Comparison of ENCODE assay signal across 11 cellular contexts in genomic region chr3:128321418-128321817, GRCh38.
"Had no signal": no experiment of that assay in that cellular context is flagged by ENCODE, and none has a peak within 500 bp of the region (broad histone marks: within the 10 kb centered on the region; RNA-seq: fewer than 3 reads in every experiment).

No MANE protein-coding gene starts in this region.

- H3K36me3 Mint-ChIP-seq: activated naive CD8-positive, alpha-beta T cell treated with anti-CD3 and anti-CD28 coated beads, Interleukin-2, amount 10 ng/mL, durations not matched to agents 7 days and 5 days; neural progenitor cell had no signal

- H3K4me1 ChIP-seq: left lung, parathyroid adenoma, tibial artery had no signal

- H3K4me3 Mint-ChIP-seq: activated CD4-positive, alpha-beta T cell treated with anti-CD3 and anti-CD28 coated beads, Interleukin-2, amount 10 ng/mL, durations not matched to agents 24 days and 14 days; activated naive CD8-positive, alpha-beta T cell treated with anti-CD3 and anti-CD28 coated beads, Interleukin-2, amount 10 ng/mL, durations not matched to agents 7 days and 5 days; memory B cell; neural progenitor cell had no signal

- H3K27ac ChIP-seq: heart right ventricle, left lung, neural progenitor cell, parathyroid adenoma, tibial artery had no signal

- H3K4me3 ChIP-seq: heart right ventricle, left lung, neural progenitor cell, tibial artery had no signal

- H3K36me3 ChIP-seq: neural progenitor cell had no signal

- DNase-seq: activated gamma-delta T cell, retina, tibial artery had no signal

- H3K9me3 Mint-ChIP-seq: activated CD4-positive, alpha-beta T cell treated with anti-CD3 and anti-CD28 coated beads, Interleukin-2, amount 10 ng/mL, durations not matched to agents 24 days and 14 days; activated naive CD8-positive, alpha-beta T cell treated with anti-CD3 and anti-CD28 coated beads, Interleukin-2, amount 10 ng/mL, durations not matched to agents 7 days and 5 days; memory B cell; neural progenitor cell; T-cell had no signal

- H3K4me1 Mint-ChIP-seq: memory B cell had no signal

- H3K27me3 Mint-ChIP-seq: activated CD4-positive, alpha-beta T cell treated with anti-CD3 and anti-CD28 coated beads, Interleukin-2, amount 10 ng/mL, durations not matched to agents 24 days and 14 days; activated naive CD8-positive, alpha-beta T cell treated with anti-CD3 and anti-CD28 coated beads, Interleukin-2, amount 10 ng/mL, durations not matched to agents 7 days and 5 days; memory B cell; T-cell had no signal

- H3K27me3 ChIP-seq: heart right ventricle, left lung, neural progenitor cell, tibial artery had no signal

- H3K27ac Mint-ChIP-seq: activated CD4-positive, alpha-beta T cell treated with anti-CD3 and anti-CD28 coated beads, Interleukin-2, amount 10 ng/mL, durations not matched to agents 24 days and 14 days; activated naive CD8-positive, alpha-beta T cell treated with anti-CD3 and anti-CD28 coated beads, Interleukin-2, amount 10 ng/mL, durations not matched to agents 7 days and 5 days; memory B cell had no signal

- H3K9me3 ChIP-seq: heart right ventricle, left lung, tibial artery had no signal
